In the genomic region with DNA sequence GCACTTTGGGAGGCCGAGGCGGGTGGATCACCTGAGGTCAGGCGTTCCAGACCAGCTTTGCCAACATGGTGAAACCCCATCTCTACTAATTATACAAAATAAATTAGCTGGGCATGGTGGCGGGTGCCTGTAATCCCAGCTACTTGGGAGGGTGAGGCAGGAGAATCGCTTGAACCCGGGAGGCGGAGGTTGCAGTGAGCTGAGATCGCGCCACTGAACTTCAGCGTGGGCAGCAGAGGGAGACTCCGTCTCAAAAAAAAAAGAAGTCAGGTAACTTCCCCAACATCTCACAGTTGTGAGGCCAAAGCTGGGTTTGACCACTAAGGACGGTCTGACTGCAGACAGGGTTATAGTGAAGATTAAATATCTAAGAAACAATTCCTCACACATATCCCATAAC, we compare ENCODE assay signal across 1 cellular context.
TF ChIP-seq lines count a peak whose summit lies in the region.

No MANE protein-coding gene starts in this region.

TF ChIP-seq in K562, 482 proteins besides CTCF, POLR2A, EP300 and RAD21:
- peak; percentile 85 for TF ChIP-seq ZBTB33 (CRISPR knock-in tag; IDR thresholded peaks at IDR 0.05)
